Comparison of ENCODE assay signal across 8 cellular contexts in genomic region chr1:179883739-179884138, GRCh38. TPM values are rescaled to one million over a fixed set of nuclear protein-coding genes. Genes with fewer than 3 reads are reported as not detected.
DNase-seq lines count a peak whose midpoint lies in the region; ATAC-seq and TF ChIP-seq lines count a peak whose summit lies in the region.

No MANE protein-coding gene starts in this region.

- peak overlapping the region; percentile 86 for H3K9ac ChIP-seq in SU-DHL-6 (ENCODE audit: low read length)

- H3K4me3 ChIP-seq in CD8-positive, alpha-beta T cell (ENCODE audit: low read depth, low read length), result peak overlapping the region; percentile 95
- H3K4me3 ChIP-seq in HAP-1 (peak overlapping the region; percentile 82), SU-DHL-6 (ENCODE audit: insufficient read depth, low read length, poor library complexity, severe bottlenecking) (peak overlapping the region; percentile 85), breast epithelium (peak overlapping the region; percentile 87 to 92 (median 90)), mononuclear cell (ENCODE audit: low read length) (peak overlapping the region; percentile 98)

- H3K9me3 ChIP-seq in CD8-positive, alpha-beta T cell (ENCODE audit: low read length), result no peaks in the 10 kb centered on the region
- H3K9me3 ChIP-seq in HAP-1 (no peaks in the 10 kb centered on the region), SU-DHL-6 (ENCODE audit: insufficient read depth, low read length) (no peaks in the 10 kb centered on the region), breast epithelium (no peaks in the 10 kb centered on the region), mononuclear cell (ENCODE audit: low read depth, low read length) (no peaks in the 10 kb centered on the region)

- no peaks in the 10 kb centered on the region for H4K20me1 ChIP-seq in SU-DHL-6 (ENCODE audit: low read depth, low read length)

- H2AFZ ChIP-seq in SU-DHL-6 (ENCODE audit: low read depth, low read length, severe bottlenecking), result peak overlapping the region; percentile 86

- peak in 6 of 7 experiments; percentile 8 to 79 (median 40) for DNase-seq in CD8-positive, alpha-beta T cell
- peak; percentile 20 to 23 for DNase-seq in HAP-1 (ENCODE audit: low spot score in 2 of 2)
- DNase-seq in breast epithelium (ENCODE audit: low spot score in 2 of 2), result no peak

- H3K9me3 Mint-ChIP-seq in CD8-positive, alpha-beta T cell, result no peaks in the 10 kb centered on the region
- no peaks in the 10 kb centered on the region for H3K9me3 Mint-ChIP-seq in stimulated activated naive CD8-positive, alpha-beta T cell treated with anti-CD3 and anti-CD28 coated beads, Interleukin-15, Interleukin-2, amounts not matched to agents 100 ng/mL and 50 ng/mL, for 24 hours

- H3K4me1 Mint-ChIP-seq in CD8-positive, alpha-beta T cell (ENCODE audit: low read depth), result peaks cover 59% of the 10 kb centered on the region
- peaks cover 69% of the 10 kb centered on the region for H3K4me1 Mint-ChIP-seq in stimulated activated naive CD8-positive, alpha-beta T cell treated with anti-CD3 and anti-CD28 coated beads, Interleukin-15, Interleukin-2, amounts not matched to agents 100 ng/mL and 50 ng/mL, for 24 hours (ENCODE audit: low read depth)

- H3K27me3 Mint-ChIP-seq in CD8-positive, alpha-beta T cell (ENCODE audit: low read depth), result no peaks in the 10 kb centered on the region
- H3K27me3 Mint-ChIP-seq in stimulated activated naive CD8-positive, alpha-beta T cell treated with anti-CD3 and anti-CD28 coated beads, Interleukin-15, Interleukin-2, amounts not matched to agents 100 ng/mL and 50 ng/mL, for 24 hours, result no peaks in the 10 kb centered on the region

- peak overlapping the region; percentile 90 for H3K4me2 ChIP-seq in SU-DHL-6 (ENCODE audit: low read depth, low read length, poor library complexity, severe bottlenecking)

- H3K36me3 Mint-ChIP-seq in CD8-positive, alpha-beta T cell, result peaks cover 54% of the 10 kb centered on the region
- peaks cover 31% of the 10 kb centered on the region for H3K36me3 Mint-ChIP-seq in stimulated activated naive CD8-positive, alpha-beta T cell treated with anti-CD3 and anti-CD28 coated beads, Interleukin-15, Interleukin-2, amounts not matched to agents 100 ng/mL and 50 ng/mL, for 24 hours (ENCODE audit: low read depth)

- CTCF ChIA-PET in CD8-positive, alpha-beta T cell (lab: Charles Lee), result interaction anchor here (1.2 to 2.2 kb wide), 3 partner anchors 16 to 177 kb away, joined by 3 to 9 read pairs (median 7); no protein-coding TSS in a partner anchor

- in situ Hi-C loops in HAP-1 (cut with MboI; ENCODE audit: low sequenced_read_pairs), result no loop called here

- peak overlapping the region; percentile 99 for H3K27ac ChIP-seq in CD8-positive, alpha-beta T cell (ENCODE audit: low read depth, low read length)
- H3K27ac ChIP-seq in SU-DHL-6 (ENCODE audit: low read depth, low read length) (peak overlapping the region; percentile 95), breast epithelium (peak overlapping the region; percentile 99 to 100)

- TF ChIP-seq CTCF in CD8-positive, alpha-beta T cell (IDR thresholded peaks at IDR 0.05), result no peak
- no peak for TF ChIP-seq CTCF in SU-DHL-6 (IDR thresholded peaks at IDR 0.05; ENCODE audit: insufficient read depth, low read length, poor library complexity, severe bottlenecking)
- no peak for TF ChIP-seq CTCF in breast epithelium (IDR thresholded peaks at IDR 0.05)

- no peaks in the 10 kb centered on the region for H3K27me3 ChIP-seq in CD8-positive, alpha-beta T cell (ENCODE audit: insufficient read depth, low read length)
- H3K27me3 ChIP-seq in HAP-1 (ENCODE audit: low read depth), result no peaks in the 10 kb centered on the region
- no peaks in the 10 kb centered on the region for H3K27me3 ChIP-seq in SU-DHL-6 (ENCODE audit: low read length)
- H3K27me3 ChIP-seq in breast epithelium, result no peaks in the 10 kb centered on the region
- H3K27me3 ChIP-seq in mononuclear cell (ENCODE audit: insufficient read depth, low read length), result no peaks in the 10 kb centered on the region

- H3F3A ChIP-seq in SU-DHL-6 (ENCODE audit: insufficient read depth), result peaks cover 33% of the 10 kb centered on the region

- no peak for TF ChIP-seq POLR2A in breast epithelium (IDR thresholded peaks at IDR 0.05)

- peaks cover 45% of the 10 kb centered on the region for H3K4me1 ChIP-seq in CD8-positive, alpha-beta T cell (ENCODE audit: insufficient read depth, low read length)
- H3K4me1 ChIP-seq in HAP-1, result peaks cover 9% of the 10 kb centered on the region
- H3K4me1 ChIP-seq in breast epithelium, result peaks cover 0 to 20% of the 10 kb centered on the region in 2 donors
- peaks cover 42% of the 10 kb centered on the region for H3K4me1 ChIP-seq in mononuclear cell (ENCODE audit: insufficient read depth, low read length)

- ATAC-seq in CD8-positive, alpha-beta T cell, result peak; percentile 45
- no peak for ATAC-seq in HG03571 (IDR thresholded peaks at IDR 0.05; ENCODE audit: unreplicated experiment)
- no peak for ATAC-seq in GM21786 (IDR thresholded peaks at IDR 0.05; ENCODE audit: unreplicated experiment)

- H3K79me2 ChIP-seq in SU-DHL-6 (ENCODE audit: insufficient read depth, low read length), result peaks cover 3% of the 10 kb centered on the region; the same call in 1 of the 2 replicates

- peak overlapping the region; percentile 100 for H3K27ac Mint-ChIP-seq in CD8-positive, alpha-beta T cell
- peak overlapping the region; percentile 99 for H3K27ac Mint-ChIP-seq in stimulated activated naive CD8-positive, alpha-beta T cell treated with anti-CD3 and anti-CD28 coated beads, Interleukin-15, Interleukin-2, amounts not matched to agents 100 ng/mL and 50 ng/mL, for 24 hours

- H3K36me3 ChIP-seq in CD8-positive, alpha-beta T cell (ENCODE audit: insufficient read depth, low read length), result peaks cover 19% of the 10 kb centered on the region
- peaks cover 7% of the 10 kb centered on the region for H3K36me3 ChIP-seq in HAP-1 (replicated peaks)
- H3K36me3 ChIP-seq in SU-DHL-6 (ENCODE audit: low read length), result peaks cover 16% of the 10 kb centered on the region
- peaks cover 5% of the 10 kb centered on the region for H3K36me3 ChIP-seq in breast epithelium

- POLR2A ChIA-PET in CD8-positive, alpha-beta T cell (lab: Charles Lee), result interaction anchor here (1.1 to 3.2 kb wide), 8 partner anchors 10 to 518 kb away, joined by 3 to 71 read pairs (median 4); partner anchors contain the start of genes AXDND1 and CEP350

- peak overlapping the region; percentile 94 for H3K4me3 Mint-ChIP-seq in CD8-positive, alpha-beta T cell
- peak overlapping the region; percentile 94 for H3K4me3 Mint-ChIP-seq in stimulated activated naive CD8-positive, alpha-beta T cell treated with anti-CD3 and anti-CD28 coated beads, Interleukin-15, Interleukin-2, amounts not matched to agents 100 ng/mL and 50 ng/mL, for 24 hours

- no peaks in the 10 kb centered on the region for H3K9me2 ChIP-seq in SU-DHL-6 (replicated peaks; ENCODE audit: insufficient read depth, low read length)

- intact Hi-C loops in CD8-positive, alpha-beta T cell (cut with DNase I, micrococcal nuclease), result loop anchor here (2.0 to 10.0 kb wide), 8 partner anchors 17 to 1139 kb away; partner anchors contain the start of genes XPR1 (in 2 of the 2), AXDND1 (in 1 of the 2), FAM20B (in 1 of the 2) and SOAT1 (in 1 of the 2)
- intact Hi-C loops in breast epithelium (cut with DNase I; ENCODE audit: low total_unique reads), result no loop called here

RNA-seq across cellular contexts. Expression of gene TOR1AIP1, which starts 1.7 kb away (rescaled TPM):
- total RNA-seq in CD8-positive, alpha-beta T cell, result 100 to 1,000 TPM; 108 to 110 TPM
- 100 to 1,000 TPM in 1 of 3 donors, 10 to 100 TPM in 2; 55.7 to 112 (median 90.9) TPM for total RNA-seq in breast epithelium
- total RNA-seq in mononuclear cell, result 106 TPM

RNA-seq across cellular contexts. Expression of gene TOR1AIP2, which starts 6.1 kb away (rescaled TPM):
- 10 to 100 TPM; 67.0 to 72.8 TPM for total RNA-seq in CD8-positive, alpha-beta T cell
- total RNA-seq in breast epithelium (10 to 100 TPM; 64.6 to 80.6 (median 65.1) TPM), mononuclear cell (69.7 TPM)

Comparison
In these comparisons a context has a peak if more than half of its experiments do, and no peak if none do; other contexts are left out.
1. DNase-seq: peak in CD8-positive, alpha-beta T cell (6 of 7) and HAP-1 (2 of 2); none in breast epithelium (0 of 2).
2. Peak in every context shown above with its lines, with median percentiles within 50 percentile points of each other: H3K27ac ChIP-seq and H3K4me3 ChIP-seq.